ENCODE assay signal across 8 cellular contexts in the genomic region with DNA sequence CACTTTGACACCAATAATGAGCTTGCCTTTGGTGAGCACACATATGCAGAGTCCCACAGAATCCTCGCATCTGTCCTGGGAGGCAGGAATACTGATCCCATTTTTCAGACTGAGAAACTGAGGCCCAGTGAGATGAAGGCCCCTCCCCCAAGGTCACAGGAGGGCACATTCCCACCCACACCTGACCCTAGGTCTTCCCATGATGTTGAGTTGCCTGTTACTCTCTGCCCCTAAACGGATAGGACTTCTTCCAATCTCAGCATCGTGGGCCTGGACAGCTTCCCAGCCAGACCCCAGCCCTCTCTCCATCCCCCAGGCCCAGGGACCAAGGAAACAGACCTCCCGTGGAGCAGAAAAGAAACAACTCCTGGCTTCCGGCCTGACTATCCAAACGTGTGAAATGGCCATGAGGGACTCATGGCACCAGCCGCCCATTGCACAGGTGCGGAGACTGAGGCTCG. TPM values are rescaled to one million over a fixed set of nuclear protein-coding genes. Genes with fewer than 3 reads are reported as not detected.
DNase-seq lines count a peak whose midpoint lies in the region; ATAC-seq and TF ChIP-seq lines count a peak whose summit lies in the region.

No MANE protein-coding gene starts in this region.

- POLR2A ChIA-PET in activated CD8-positive, alpha-beta T cell treated with anti-CD3 and anti-CD28 coated beads, Interleukin-2, amount 10 ng/mL, durations not matched to agents 7 days and 5 days (lab: Charles Lee), result interaction anchor here (0.6 to 2.7 kb wide), 3 partner anchors 20 to 145 kb away, joined by 3 to 7 read pairs (median 4); no protein-coding TSS in a partner anchor

- peak overlapping the region; percentile 84 for H3K27ac Mint-ChIP-seq in activated CD8-positive, alpha-beta T cell treated with anti-CD3 and anti-CD28 coated beads, Interleukin-2, amount 10 ng/mL, durations not matched to agents 7 days and 5 days

- peak overlapping the region; percentile 94 for H3K4me3 ChIP-seq in thoracic aorta

- peaks cover 24% of the 10 kb centered on the region for H3K4me1 Mint-ChIP-seq in activated T-cell treated with anti-CD3 and anti-CD28 coated beads, Interleukin-2, amount 50 U/mL, for 4 hours (ENCODE audit: low read depth)
- H3K4me1 Mint-ChIP-seq in activated CD8-positive, alpha-beta T cell treated with anti-CD3 and anti-CD28 coated beads, Interleukin-2, amount 10 ng/mL, durations not matched to agents 7 days and 5 days (ENCODE audit: low read depth), result peaks cover 33% of the 10 kb centered on the region

- H3K36me3 Mint-ChIP-seq in activated T-cell treated with anti-CD3 and anti-CD28 coated beads, Interleukin-2, amount 50 U/mL, for 4 hours (ENCODE audit: insufficient read depth), result peaks cover 2% of the 10 kb centered on the region
- no peaks in the 10 kb centered on the region for H3K36me3 Mint-ChIP-seq in activated CD8-positive, alpha-beta T cell treated with anti-CD3 and anti-CD28 coated beads, Interleukin-2, amount 10 ng/mL, durations not matched to agents 7 days and 5 days (ENCODE audit: low read depth)

- no peaks in the 10 kb centered on the region for H3K27me3 ChIP-seq in thoracic aorta (replicated peaks; ENCODE audit: insufficient read depth)

- H3K36me3 ChIP-seq in thoracic aorta, result no peaks in the 10 kb centered on the region

- peaks cover 12 to 42% of the 10 kb centered on the region in 2 donors for H3K4me1 ChIP-seq in thoracic aorta (ENCODE audit: control insufficient read depth in 1 of 2, low read depth in 2 of 2)

- H3K9me3 Mint-ChIP-seq in activated T-cell treated with anti-CD3 and anti-CD28 coated beads, Interleukin-2, amount 50 U/mL, for 4 hours, result no peaks in the 10 kb centered on the region
- H3K9me3 Mint-ChIP-seq in activated CD8-positive, alpha-beta T cell treated with anti-CD3 and anti-CD28 coated beads, Interleukin-2, amount 10 ng/mL, durations not matched to agents 7 days and 5 days (ENCODE audit: insufficient read depth), result no peaks in the 10 kb centered on the region

- H3K4me3 Mint-ChIP-seq in activated T-cell treated with anti-CD3 and anti-CD28 coated beads, Interleukin-2, amount 50 U/mL, for 4 hours, result peak overlapping the region; percentile 83
- peak overlapping the region; percentile 89 for H3K4me3 Mint-ChIP-seq in activated CD8-positive, alpha-beta T cell treated with anti-CD3 and anti-CD28 coated beads, Interleukin-2, amount 10 ng/mL, durations not matched to agents 7 days and 5 days

- no peaks in the 10 kb centered on the region for H3K27me3 Mint-ChIP-seq in activated T-cell treated with anti-CD3 and anti-CD28 coated beads, Interleukin-2, amount 50 U/mL, for 4 hours (ENCODE audit: low read depth)
- no peaks in the 10 kb centered on the region for H3K27me3 Mint-ChIP-seq in activated CD8-positive, alpha-beta T cell treated with anti-CD3 and anti-CD28 coated beads, Interleukin-2, amount 10 ng/mL, durations not matched to agents 7 days and 5 days (ENCODE audit: low read depth)

- no peak for ATAC-seq in activated T-cell treated with anti-CD3 and anti-CD28 coated beads, Interleukin-2, amount 50 U/mL, for 4 hours
- no peak for ATAC-seq in activated CD8-positive, alpha-beta T cell treated with anti-CD3 and anti-CD28 coated beads, Interleukin-2, amount 10 ng/mL, durations not matched to agents 7 days and 5 days
- no peak for ATAC-seq in thoracic aorta (ENCODE audit: insufficient number of reproducible peaks, low FRiP score, low read depth)

- TF ChIP-seq CTCF in thoracic aorta (IDR thresholded peaks at IDR 0.05), result no peak

- no peak for DNase-seq in activated T-cell treated with anti-CD3 and anti-CD28 coated beads, Interleukin-2, amount 50 U/mL, for 4 hours
- DNase-seq in activated T-cell treated with anti-CD3 and anti-CD28 coated beads, Interleukin-2, amount 50 U/mL, for 1 hour, result no peak
- no peak for DNase-seq in activated CD8-positive, alpha-beta T cell treated with anti-CD3 and anti-CD28 coated beads, Interleukin-2, amount 10 ng/mL, durations not matched to agents 7 days and 5 days
- peak; percentile 43 for DNase-seq in islet precursor cell
- no peak for DNase-seq in thoracic aorta (ENCODE audit: low spot score)
- DNase-seq in AML-193 (lab: John Stamatoyannopoulos, UW), result no peak
- DNase-seq in NCI-H2107 treated with DMSO at 0.1 percent for 48 hours (lab: John Stamatoyannopoulos, UW; ENCODE audit: unreplicated experiment), result no peak
- no peak for DNase-seq in activated CD8-positive, alpha-beta memory T cell treated with anti-CD3 and anti-CD28 coated beads, Interleukin-2, amount 50 U/mL, for 4 hours

- H3K9me3 ChIP-seq in thoracic aorta, result no peaks in the 10 kb centered on the region

- CTCF ChIA-PET in activated CD8-positive, alpha-beta T cell treated with anti-CD3 and anti-CD28 coated beads, Interleukin-2, amount 10 ng/mL, durations not matched to agents 7 days and 5 days (lab: Charles Lee), result interaction anchor here (0.9 to 1.2 kb wide), 2 partner anchors 22 to 33 kb away, joined by 3 read pairs; no protein-coding TSS in a partner anchor

- H3K27ac ChIP-seq in thoracic aorta, result peak overlapping the region; percentile 69 to 75

RNA-seq across cellular contexts. Expression of a gene that starts 0.9 kb away (rescaled TPM):
- total RNA-seq in activated T-cell treated with anti-CD3 and anti-CD28 coated beads, Interleukin-2, amount 50 U/mL, for 4 hours, result 10 to 100 TPM; 37.5 to 43.2 (median 40.9) TPM
- 100 to 1,000 TPM; 107 to 109 TPM for total RNA-seq in activated CD8-positive, alpha-beta T cell treated with anti-CD3 and anti-CD28 coated beads, Interleukin-2, amount 10 ng/mL, durations not matched to agents 7 days and 5 days
- 100 to 1,000 TPM; 101 to 184 TPM for total RNA-seq in thoracic aorta

RNA-seq across cellular contexts. Expression of a gene that starts 9.2 kb away (rescaled TPM):
- 10 to 100 TPM; 42.4 to 50.9 (median 46.6) TPM for total RNA-seq in activated T-cell treated with anti-CD3 and anti-CD28 coated beads, Interleukin-2, amount 50 U/mL, for 4 hours
- 10 to 100 TPM; 38.3 to 45.6 TPM for total RNA-seq in activated CD8-positive, alpha-beta T cell treated with anti-CD3 and anti-CD28 coated beads, Interleukin-2, amount 10 ng/mL, durations not matched to agents 7 days and 5 days
- total RNA-seq in thoracic aorta, result 10 to 100 TPM; 30.3 to 31.3 TPM

RNA-seq across cellular contexts. Expression of a gene that starts 53.7 kb away (rescaled TPM):
- 10 to 100 TPM; 27.5 to 30.5 (median 30.3) TPM for total RNA-seq in activated T-cell treated with anti-CD3 and anti-CD28 coated beads, Interleukin-2, amount 50 U/mL, for 4 hours
- 10 to 100 TPM; 15.9 to 18.8 TPM for total RNA-seq in activated CD8-positive, alpha-beta T cell treated with anti-CD3 and anti-CD28 coated beads, Interleukin-2, amount 10 ng/mL, durations not matched to agents 7 days and 5 days
- total RNA-seq in thoracic aorta, result 1 to 10 TPM; 3.4 to 9.7 TPM
